ENCODE assay signal across 1 cellular context in genomic region chr2:111522231-111522768, GRCh38.
A peak's percentile ranks its signal among the peaks of the same experiment; 100 is the strongest.
TF ChIP-seq lines count a peak whose summit lies in the region.

No MANE protein-coding gene starts in this region.

TF ChIP-seq in HepG2, 621 proteins besides CTCF, POLR2A, EP300 and RAD21 (continued from another document and continues in another):
- TF ChIP-seq, protein P1, sequence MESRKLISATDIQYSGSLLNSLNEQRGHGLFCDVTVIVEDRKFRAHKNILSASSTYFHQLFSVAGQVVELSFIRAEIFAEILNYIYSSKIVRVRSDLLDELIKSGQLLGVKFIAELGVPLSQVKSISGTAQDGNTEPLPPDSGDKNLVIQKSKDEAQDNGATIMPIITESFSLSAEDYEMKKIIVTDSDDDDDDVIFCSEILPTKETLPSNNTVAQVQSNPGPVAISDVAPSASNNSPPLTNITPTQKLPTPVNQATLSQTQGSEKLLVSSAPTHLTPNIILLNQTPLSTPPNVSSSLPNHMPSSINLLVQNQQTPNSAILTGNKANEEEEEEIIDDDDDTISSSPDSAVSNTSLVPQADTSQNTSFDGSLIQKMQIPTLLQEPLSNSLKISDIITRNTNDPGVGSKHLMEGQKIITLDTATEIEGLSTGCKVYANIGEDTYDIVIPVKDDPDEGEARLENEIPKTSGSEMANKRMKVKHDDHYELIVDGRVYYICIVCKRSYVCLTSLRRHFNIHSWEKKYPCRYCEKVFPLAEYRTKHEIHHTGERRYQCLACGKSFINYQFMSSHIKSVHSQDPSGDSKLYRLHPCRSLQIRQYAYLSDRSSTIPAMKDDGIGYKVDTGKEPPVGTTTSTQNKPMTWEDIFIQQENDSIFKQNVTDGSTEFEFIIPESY (CRISPR knock-in tag; IDR thresholded peaks at IDR 0.05): no peak
- 0 out of 2 replicates have a peak, but pooled peaks have one; percentile 70 for TF ChIP-seq SMAD3 (CRISPR knock-in tag; IDR thresholded peaks at IDR 0.05)
- no peak for TF ChIP-seq NONO (IDR thresholded peaks at IDR 0.05)
- no peak for TF ChIP-seq NONO (CRISPR knock-in tag; conservative IDR thresholded peaks at IDR 0.05)
- no peak for TF ChIP-seq ZNF121 (CRISPR knock-in tag; IDR thresholded peaks at IDR 0.05)
- no peak for TF ChIP-seq MBNL3 (CRISPR knock-in tag; conservative IDR thresholded peaks at IDR 0.05)
- no peak for TF ChIP-seq SKIL (CRISPR knock-in tag; IDR thresholded peaks at IDR 0.05; ENCODE audit: borderline replicate concordance)
- TF ChIP-seq ZFP91 (CRISPR knock-in tag; IDR thresholded peaks at IDR 0.05; ENCODE audit: borderline replicate concordance): no peak
- TF ChIP-seq ZNF484 (CRISPR knock-in tag; IDR thresholded peaks at IDR 0.05; ENCODE audit: borderline replicate concordance, low read depth): no peak
- TF ChIP-seq ZNF691 (CRISPR knock-in tag; IDR thresholded peaks at IDR 0.05; ENCODE audit: borderline replicate concordance, low read depth): peak; percentile 56; the same call in 1 of the 2 replicates
- TF ChIP-seq, protein P2, sequence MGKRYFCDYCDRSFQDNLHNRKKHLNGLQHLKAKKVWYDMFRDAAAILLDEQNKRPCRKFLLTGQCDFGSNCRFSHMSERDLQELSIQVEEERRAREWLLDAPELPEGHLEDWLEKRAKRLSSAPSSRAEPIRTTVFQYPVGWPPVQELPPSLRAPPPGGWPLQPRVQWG (CRISPR knock-in tag; IDR thresholded peaks at IDR 0.05; ENCODE audit: borderline replicate concordance, low read depth): no peak
- no peak for TF ChIP-seq ZFX (CRISPR knock-in tag; IDR thresholded peaks at IDR 0.05; ENCODE audit: low read depth)
- TF ChIP-seq TMF1 (CRISPR knock-in tag; IDR thresholded peaks at IDR 0.05; ENCODE audit: low read depth): no peak
- TF ChIP-seq KDM5B (CRISPR knock-in tag; IDR thresholded peaks at IDR 0.05; ENCODE audit: borderline replicate concordance): no peak
- TF ChIP-seq TFDP2 (CRISPR knock-in tag; IDR thresholded peaks at IDR 0.05): no peak
- no peak for TF ChIP-seq ZNF138 (CRISPR knock-in tag; IDR thresholded peaks at IDR 0.05; ENCODE audit: low read depth)
- no peak for TF ChIP-seq MAZ (IDR thresholded peaks at IDR 0.05; ENCODE audit: borderline replicate concordance, low read depth, low read length)
- no peak for TF ChIP-seq MAZ (CRISPR knock-in tag; IDR thresholded peaks at IDR 0.05; ENCODE audit: low read depth)
- no peak for TF ChIP-seq ZNF383 (CRISPR knock-in tag; IDR thresholded peaks at IDR 0.05; ENCODE audit: borderline replicate concordance)
- no peak for TF ChIP-seq PAX8 (CRISPR knock-in tag; IDR thresholded peaks at IDR 0.05; ENCODE audit: borderline replicate concordance)
- TF ChIP-seq, protein P3, sequence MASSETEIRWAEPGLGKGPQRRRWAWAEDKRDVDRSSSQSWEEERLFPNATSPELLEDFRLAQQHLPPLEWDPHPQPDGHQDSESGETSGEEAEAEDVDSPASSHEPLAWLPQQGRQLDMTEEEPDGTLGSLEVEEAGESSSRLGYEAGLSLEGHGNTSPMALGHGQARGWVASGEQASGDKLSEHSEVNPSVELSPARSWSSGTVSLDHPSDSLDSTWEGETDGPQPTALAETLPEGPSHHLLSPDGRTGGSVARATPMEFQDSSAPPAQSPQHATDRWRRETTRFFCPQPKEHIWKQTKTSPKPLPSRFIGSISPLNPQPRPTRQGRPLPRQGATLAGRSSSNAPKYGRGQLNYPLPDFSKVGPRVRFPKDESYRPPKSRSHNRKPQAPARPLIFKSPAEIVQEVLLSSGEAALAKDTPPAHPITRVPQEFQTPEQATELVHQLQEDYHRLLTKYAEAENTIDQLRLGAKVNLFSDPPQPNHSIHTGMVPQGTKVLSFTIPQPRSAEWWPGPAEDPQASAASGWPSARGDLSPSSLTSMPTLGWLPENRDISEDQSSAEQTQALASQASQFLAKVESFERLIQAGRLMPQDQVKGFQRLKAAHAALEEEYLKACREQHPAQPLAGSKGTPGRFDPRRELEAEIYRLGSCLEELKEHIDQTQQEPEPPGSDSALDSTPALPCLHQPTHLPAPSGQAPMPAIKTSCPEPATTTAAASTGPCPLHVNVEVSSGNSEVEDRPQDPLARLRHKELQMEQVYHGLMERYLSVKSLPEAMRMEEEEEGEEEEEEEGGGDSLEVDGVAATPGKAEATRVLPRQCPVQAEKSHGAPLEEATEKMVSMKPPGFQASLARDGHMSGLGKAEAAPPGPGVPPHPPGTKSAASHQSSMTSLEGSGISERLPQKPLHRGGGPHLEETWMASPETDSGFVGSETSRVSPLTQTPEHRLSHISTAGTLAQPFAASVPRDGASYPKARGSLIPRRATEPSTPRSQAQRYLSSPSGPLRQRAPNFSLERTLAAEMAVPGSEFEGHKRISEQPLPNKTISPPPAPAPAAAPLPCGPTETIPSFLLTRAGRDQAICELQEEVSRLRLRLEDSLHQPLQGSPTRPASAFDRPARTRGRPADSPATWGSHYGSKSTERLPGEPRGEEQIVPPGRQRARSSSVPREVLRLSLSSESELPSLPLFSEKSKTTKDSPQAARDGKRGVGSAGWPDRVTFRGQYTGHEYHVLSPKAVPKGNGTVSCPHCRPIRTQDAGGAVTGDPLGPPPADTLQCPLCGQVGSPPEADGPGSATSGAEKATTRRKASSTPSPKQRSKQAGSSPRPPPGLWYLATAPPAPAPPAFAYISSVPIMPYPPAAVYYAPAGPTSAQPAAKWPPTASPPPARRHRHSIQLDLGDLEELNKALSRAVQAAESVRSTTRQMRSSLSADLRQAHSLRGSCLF (CRISPR knock-in tag; IDR thresholded peaks at IDR 0.05; ENCODE audit: borderline replicate concordance): no peak
- TF ChIP-seq SALL2 (CRISPR knock-in tag; IDR thresholded peaks at IDR 0.05): no peak
- TF ChIP-seq, protein P4, sequence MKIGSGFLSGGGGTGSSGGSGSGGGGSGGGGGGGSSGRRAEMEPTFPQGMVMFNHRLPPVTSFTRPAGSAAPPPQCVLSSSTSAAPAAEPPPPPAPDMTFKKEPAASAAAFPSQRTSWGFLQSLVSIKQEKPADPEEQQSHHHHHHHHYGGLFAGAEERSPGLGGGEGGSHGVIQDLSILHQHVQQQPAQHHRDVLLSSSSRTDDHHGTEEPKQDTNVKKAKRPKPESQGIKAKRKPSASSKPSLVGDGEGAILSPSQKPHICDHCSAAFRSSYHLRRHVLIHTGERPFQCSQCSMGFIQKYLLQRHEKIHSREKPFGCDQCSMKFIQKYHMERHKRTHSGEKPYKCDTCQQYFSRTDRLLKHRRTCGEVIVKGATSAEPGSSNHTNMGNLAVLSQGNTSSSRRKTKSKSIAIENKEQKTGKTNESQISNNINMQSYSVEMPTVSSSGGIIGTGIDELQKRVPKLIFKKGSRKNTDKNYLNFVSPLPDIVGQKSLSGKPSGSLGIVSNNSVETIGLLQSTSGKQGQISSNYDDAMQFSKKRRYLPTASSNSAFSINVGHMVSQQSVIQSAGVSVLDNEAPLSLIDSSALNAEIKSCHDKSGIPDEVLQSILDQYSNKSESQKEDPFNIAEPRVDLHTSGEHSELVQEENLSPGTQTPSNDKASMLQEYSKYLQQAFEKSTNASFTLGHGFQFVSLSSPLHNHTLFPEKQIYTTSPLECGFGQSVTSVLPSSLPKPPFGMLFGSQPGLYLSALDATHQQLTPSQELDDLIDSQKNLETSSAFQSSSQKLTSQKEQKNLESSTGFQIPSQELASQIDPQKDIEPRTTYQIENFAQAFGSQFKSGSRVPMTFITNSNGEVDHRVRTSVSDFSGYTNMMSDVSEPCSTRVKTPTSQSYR (CRISPR knock-in tag; IDR thresholded peaks at IDR 0.05; ENCODE audit: borderline replicate concordance): no peak
- no peak for TF ChIP-seq BRF2 (CRISPR knock-in tag; IDR thresholded peaks at IDR 0.05)
- no peak for TF ChIP-seq ZNF260 (CRISPR knock-in tag; IDR thresholded peaks at IDR 0.05; ENCODE audit: borderline replicate concordance, low read depth)
- TF ChIP-seq ZNF362 (CRISPR knock-in tag; IDR thresholded peaks at IDR 0.05; ENCODE audit: borderline replicate concordance): peak; percentile 89
- TF ChIP-seq FOXJ3 (CRISPR knock-in tag; IDR thresholded peaks at IDR 0.05; ENCODE audit: borderline replicate concordance): peak; percentile 55; the same call in 1 of the 2 replicates
- TF ChIP-seq MTERF4 (CRISPR knock-in tag; IDR thresholded peaks at IDR 0.05): no peak
- no peak for TF ChIP-seq ZNF431 (CRISPR knock-in tag; IDR thresholded peaks at IDR 0.05; ENCODE audit: borderline replicate concordance, low read depth)
- TF ChIP-seq ZMYM3 (CRISPR knock-in tag; IDR thresholded peaks at IDR 0.05): peak; percentile 95
- TF ChIP-seq TBL1XR1 (IDR thresholded peaks at IDR 0.05; ENCODE audit: borderline replicate concordance, low read length, partially characterized antibody): no peak
- no peak for TF ChIP-seq ZNF335 (CRISPR knock-in tag; IDR thresholded peaks at IDR 0.05)
- TF ChIP-seq ZSCAN20 (CRISPR knock-in tag; IDR thresholded peaks at IDR 0.05; ENCODE audit: borderline replicate concordance): no peak
- no peak for TF ChIP-seq ZBTB3 (CRISPR knock-in tag; IDR thresholded peaks at IDR 0.05; ENCODE audit: borderline replicate concordance, low read depth)
- TF ChIP-seq HNF4A (CRISPR knock-in tag; IDR thresholded peaks at IDR 0.05): peak; percentile 61
